22 cellular contexts compared by ENCODE assay signal in genomic region chr1:46798820-46799219, GRCh38. TPM values are rescaled to one million over a fixed set of nuclear protein-coding genes. Genes with fewer than 3 reads are reported as not detected.
DNase-seq lines count a peak whose midpoint lies in the region; ATAC-seq, FAIRE-seq and TF ChIP-seq lines count a peak whose summit lies in the region.
"Had no signal": no experiment of that assay in that cellular context is flagged by ENCODE, and none has a peak within 500 bp of the region (broad histone marks: within the 10 kb centered on the region; RNA-seq: fewer than 3 reads in every experiment).

TSS of gene CYP4B1 (plus strand) at chr1:46799046. CDS start at chr1:46799082, 36 bp downstream.

- no peak within 1 kb of the TSS for H3K27ac ChIP-seq in colonic mucosa
- H3K27ac ChIP-seq in subcutaneous abdominal adipose tissue (ENCODE audit: low read depth, low read length): peak within 1 kb of the TSS; percentile 7
- no peak within 1 kb of the TSS for H3K27ac ChIP-seq in effector memory CD4-positive, alpha-beta T cell (ENCODE audit: insufficient read depth, low read length, poor library complexity, severe bottlenecking)
- H3K27ac ChIP-seq: A549, right lobe of liver had no signal

- H3K27ac Mint-ChIP-seq in stimulated activated naive B cell treated with anti-CD40 and anti-IgM and Interleukin-4, amounts not matched to agents 10 μg/mL and 1 μg/mL and 100 μg/mL, for 72 hours: no peak within 1 kb of the TSS
- H3K27ac Mint-ChIP-seq: CD4-positive, CD25-positive, alpha-beta regulatory T cell; H9; nephron progenitor cell had no signal

- H3K4me1 ChIP-seq in colonic mucosa (no peaks in the 10 kb centered on the region), subcutaneous abdominal adipose tissue (ENCODE audit: control insufficient read depth in 5 of 5, insufficient read depth in 5 of 5, low read length in 5 of 5) (peaks cover 12 to 53% (median 50%) of the 10 kb centered on the region in 5 donors)
- H3K4me1 ChIP-seq in effector memory CD4-positive, alpha-beta T cell (ENCODE audit: control insufficient read depth, insufficient read depth, low read length, poor library complexity, severe bottlenecking): no peaks in the 10 kb centered on the region
- H3K4me1 ChIP-seq: A549, right lobe of liver had no signal

- no peaks in the 10 kb centered on the region for H3K27me3 ChIP-seq in colonic mucosa
- H3K27me3 ChIP-seq in subcutaneous abdominal adipose tissue (ENCODE audit: control insufficient read depth in 5 of 5, insufficient read depth in 4 of 5, low read length in 5 of 5): no peaks in the 10 kb centered on the region
- no peaks in the 10 kb centered on the region for H3K27me3 ChIP-seq in effector memory CD4-positive, alpha-beta T cell (replicated peaks; ENCODE audit: control insufficient read depth, insufficient read depth, low read length, poor library complexity, severe bottlenecking)
- H3K27me3 ChIP-seq: right lobe of liver had no signal

- H3K4me3 ChIP-seq in colonic mucosa (no peak within 1 kb of the TSS), subcutaneous abdominal adipose tissue (ENCODE audit: low read depth in 1 of 5, low read length in 5 of 5) (peak within 1 kb of the TSS; percentile 56 to 81 (median 65))
- H3K4me3 ChIP-seq in effector memory CD4-positive, alpha-beta T cell (ENCODE audit: insufficient read depth, low read depth, low read length, poor library complexity, severe bottlenecking): no peak within 1 kb of the TSS
- H3K4me3 ChIP-seq: A549, right lobe of liver had no signal

- peak; percentile 54 for ATAC-seq in left lobe of liver
- no peak for ATAC-seq in stimulated activated naive B cell treated with anti-CD40 and anti-IgM and Interleukin-4, amounts not matched to agents 10 μg/mL and 1 μg/mL and 100 μg/mL, for 72 hours (replicated peaks)
- ATAC-seq: A549 had no signal

- peaks cover 0 to 4% of the 10 kb centered on the region in 2 donors for H3K9me3 Mint-ChIP-seq in stimulated activated naive B cell treated with anti-CD40 and anti-IgM and Interleukin-4, amounts not matched to agents 10 μg/mL and 1 μg/mL and 100 μg/mL, for 72 hours

- H3K36me3 Mint-ChIP-seq in stimulated activated naive B cell treated with anti-CD40 and anti-IgM and Interleukin-4, amounts not matched to agents 10 μg/mL and 1 μg/mL and 100 μg/mL, for 72 hours: no peaks in the 10 kb centered on the region
- H3K36me3 Mint-ChIP-seq: CD4-positive, CD25-positive, alpha-beta regulatory T cell had no signal

- H3K36me3 ChIP-seq in colonic mucosa: no peaks in the 10 kb centered on the region
- no peaks in the 10 kb centered on the region for H3K36me3 ChIP-seq in subcutaneous abdominal adipose tissue (ENCODE audit: control insufficient read depth in 5 of 5, insufficient read depth in 5 of 5, low read length in 5 of 5)
- H3K36me3 ChIP-seq in effector memory CD4-positive, alpha-beta T cell (ENCODE audit: control insufficient read depth, insufficient read depth, low read length): no peaks in the 10 kb centered on the region
- H3K36me3 ChIP-seq: right lobe of liver had no signal

- FAIRE-seq in HTR-8/SVneo (lab: Jason Lieb, UNC): no peak
- FAIRE-seq: A549, colon had no signal

- no peak within 1 kb of the TSS for H3K4me3 Mint-ChIP-seq in stimulated activated naive B cell treated with anti-CD40 and anti-IgM and Interleukin-4, amounts not matched to agents 10 μg/mL and 1 μg/mL and 100 μg/mL, for 72 hours
- H3K4me3 Mint-ChIP-seq: CD4-positive, CD25-positive, alpha-beta regulatory T cell; H9; nephron progenitor cell had no signal

- intact Hi-C loops in colonic mucosa (cut with DNase I): no loop called here

- peaks cover 13 to 16% of the 10 kb centered on the region in 2 donors for H3K27me3 Mint-ChIP-seq in stimulated activated naive B cell treated with anti-CD40 and anti-IgM and Interleukin-4, amounts not matched to agents 10 μg/mL and 1 μg/mL and 100 μg/mL, for 72 hours

- no peak for TF ChIP-seq CTCF in colonic mucosa (IDR thresholded peaks at IDR 0.05)

- DNase-seq in D341Med (ENCODE audit: low spot score): peak; percentile 8
- DNase-seq in colonic mucosa: peak; percentile 56
- no peak for DNase-seq in left lobe of liver (ENCODE audit: low spot score)
- no peak for DNase-seq in HTR-8/SVneo (ENCODE audit: insufficient read length, low spot score)
- DNase-seq in SKM-1 treated with dmso at 0.1 percent for 144 hours (lab: John Stamatoyannopoulos, UW; ENCODE audit: unreplicated experiment): no peak
- no peak for DNase-seq in stimulated activated naive B cell treated with anti-CD40 and anti-IgM and Interleukin-4, amounts not matched to agents 10 μg/mL and 1 μg/mL and 100 μg/mL, for 72 hours
- no peak for DNase-seq in effector memory CD4-positive, alpha-beta T cell
- DNase-seq: activated T-cell treated with anti-CD3 and anti-CD28 coated beads, Interleukin-2, amount 50 U/mL, for 48 hours; CD4-positive, CD25-positive, alpha-beta regulatory T cell; DND-41; erythroblast; H9; KBM-7; NCI-H1417 treated with DMSO at 0.1 percent for 48 hours; NCI-H446 treated with DMSO at 0.1 percent for 48 hours; nephron progenitor cell; right lobe of liver; stimulated activated CD4-positive, alpha-beta T cell treated with anti-CD3 and anti-CD28 coated beads, Interleukin-4, amount 100 ng/mL, for 4 hours had no signal

- H3K4me1 Mint-ChIP-seq in stimulated activated naive B cell treated with anti-CD40 and anti-IgM and Interleukin-4, amounts not matched to agents 10 μg/mL and 1 μg/mL and 100 μg/mL, for 72 hours: no peaks in the 10 kb centered on the region
- H3K4me1 Mint-ChIP-seq: CD4-positive, CD25-positive, alpha-beta regulatory T cell; H9; nephron progenitor cell had no signal

- H3K9ac ChIP-seq in colonic mucosa (ENCODE audit: low read depth in 2 of 2, low read length in 2 of 2): no peak within 1 kb of the TSS
- peak within 1 kb of the TSS in 4 of 5 donors; percentile 20 to 66 (median 47) for H3K9ac ChIP-seq in subcutaneous abdominal adipose tissue (ENCODE audit: low read length in 5 of 5)

- no peaks in the 10 kb centered on the region for H3K9me3 ChIP-seq in colonic mucosa
- no peaks in the 10 kb centered on the region for H3K9me3 ChIP-seq in subcutaneous abdominal adipose tissue (ENCODE audit: control insufficient read depth in 5 of 5, low read length in 5 of 5)
- no peaks in the 10 kb centered on the region for H3K9me3 ChIP-seq in effector memory CD4-positive, alpha-beta T cell (ENCODE audit: control insufficient read depth, low read length)
- H3K9me3 ChIP-seq: A549, right lobe of liver had no signal

RNA-seq across cellular contexts. Expression of gene CYP4B1, which starts in this region (rescaled TPM):
- total RNA-seq in colonic mucosa: 1 to 10 TPM in 1 of 2 donors, not detected in 1; 1.2 TPM
- total RNA-seq in left lobe of liver: 0.33 TPM
- total RNA-seq: CD4-positive, CD25-positive, alpha-beta regulatory T cell; H9; lung microvascular endothelial cell had no signal

Comparison
In these comparisons a context has a peak if more than half of its experiments do, and no peak if none do; other contexts are left out.
1. Peak in ATAC-seq in left lobe of liver; RNA of the gene not detected or under 1 TPM.
2. DNase-seq: peak in D341Med (single experiment) and colonic mucosa (single experiment); none in left lobe of liver (single experiment), HTR-8/SVneo (single experiment), SKM-1 treated with dmso at 0.1 percent for 144 hours (single experiment), stimulated activated naive B cell treated with anti-CD40 and anti-IgM and Interleukin-4, amounts not matched to agents 10 μg/mL and 1 μg/mL and 100 μg/mL, for 72 hours (single experiment) and effector memory CD4-positive, alpha-beta T cell (0 of 3).
3. H3K4me3 ChIP-seq: peak in subcutaneous abdominal adipose tissue (5 of 5); none in colonic mucosa (single experiment) and effector memory CD4-positive, alpha-beta T cell (single experiment).
4. H3K9ac ChIP-seq: peak in subcutaneous abdominal adipose tissue (4 of 5); none in colonic mucosa (0 of 2).